Comparison of ENCODE assay signal across 8 cellular contexts in the genomic region with DNA sequence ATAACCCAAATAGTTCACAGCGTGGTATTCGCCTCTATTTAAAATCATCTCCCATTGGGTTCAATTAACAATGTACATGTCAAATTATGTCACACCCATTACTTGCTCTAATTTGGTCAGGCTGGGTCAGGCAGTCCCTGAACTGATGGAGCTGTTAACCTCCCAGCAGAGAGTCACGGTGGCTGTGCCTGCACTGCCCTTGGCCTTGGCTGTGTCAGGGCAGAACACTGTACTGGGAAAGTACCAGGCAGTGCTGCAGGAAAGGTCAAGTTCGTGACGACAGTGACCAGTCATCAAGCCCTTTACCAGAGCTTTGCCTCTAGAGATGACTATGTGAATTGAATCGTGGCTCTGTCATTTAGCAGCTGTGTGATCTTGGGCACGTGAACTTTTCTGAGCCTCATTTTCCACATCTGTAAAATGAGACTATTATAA.
DNase-seq lines count a peak whose midpoint lies in the region; ATAC-seq lines count a peak whose summit lies in the region.

No MANE protein-coding gene starts in this region.

- peak overlapping the region; percentile 3 to 40 for H3K18ac ChIP-seq in mesenchymal stem cell (ENCODE audit: low read depth in 1 of 2, low read length in 2 of 2)

- peaks cover 14% of the 10 kb centered on the region for H3K4me1 ChIP-seq in mesenchymal stem cell (ENCODE audit: control insufficient read depth, insufficient read depth, low read depth, low read length)

- no peak overlapping the region for H3K4me3 ChIP-seq in mesenchymal stem cell (ENCODE audit: insufficient read depth in 1 of 2, low read depth in 1 of 2, low read length in 2 of 2)

- peak overlapping the region; percentile 1 for H2AK5ac ChIP-seq in mesenchymal stem cell (ENCODE audit: low read length, severe bottlenecking)

- no peak overlapping the region for H2BK120ac ChIP-seq in mesenchymal stem cell (ENCODE audit: low read depth, low read length)

- no peaks in the 10 kb centered on the region for H3K27me3 ChIP-seq in mesenchymal stem cell (ENCODE audit: control insufficient read depth in 1 of 2, insufficient read depth in 1 of 2, low read length in 2 of 2)

- H3K79me1 ChIP-seq in mesenchymal stem cell (replicated peaks; ENCODE audit: low read length, poor library complexity, severe bottlenecking): no peaks in the 10 kb centered on the region

- peak overlapping the region; percentile 19 for H4K91ac ChIP-seq in mesenchymal stem cell (ENCODE audit: low read length)

- H3K23ac ChIP-seq in mesenchymal stem cell (ENCODE audit: low read length in 2 of 2): no peak overlapping the region

- H4K8ac ChIP-seq in mesenchymal stem cell (ENCODE audit: low read length): peak overlapping the region; percentile 45

- peak overlapping the region in 1 of 2 experiments; percentile 13 for H3K14ac ChIP-seq in mesenchymal stem cell (ENCODE audit: low read length in 2 of 2)

- WGBS in mesenchymal stem cell: 46% methylated on average over 5 of the region's 7 CpGs

- DNase-seq in stimulated activated CD4-positive, alpha-beta T cell treated with anti-CD3 and anti-CD28 coated beads, Interleukin-15, amount 100 ng/mL, for 24 hours: peak; percentile 60
- DNase-seq in stimulated activated CD4-positive, alpha-beta T cell treated with anti-CD3 and anti-CD28 coated beads, Interleukin-12 subunit alpha, Interleukin-12 subunit beta, amount 100 ng/mL, for 4 hours: no peak
- DNase-seq in activated CD4-positive, CD25-positive, alpha-beta regulatory T cell treated with anti-CD3 and anti-CD28 coated beads, Interleukin-2, amount 50 U/mL, for 72 hours: peak; percentile 69
- DNase-seq in mesenchymal stem cell (peak; percentile 95), NCI-H2171 treated with DMSO at 0.1 percent for 48 hours (lab: John Stamatoyannopoulos, UW) (no peak), DMS 273 treated with DMSO at 0.1 percent for 48 hours (lab: John Stamatoyannopoulos, UW) (no peak)
- DNase-seq in activated effector memory CD4-positive, alpha-beta T cell treated with Interleukin-2 at 50 U/mL for 16 hours: no peak

- peak overlapping the region; percentile 47 for H2AFZ ChIP-seq in mesenchymal stem cell (ENCODE audit: low read depth, low read length)

- H3K36me3 ChIP-seq in mesenchymal stem cell (ENCODE audit: control insufficient read depth in 1 of 2, insufficient read depth in 2 of 2, low read depth in 1 of 2, low read length in 2 of 2): no peaks in the 10 kb centered on the region

- H3K9me3 ChIP-seq in mesenchymal stem cell (ENCODE audit: control insufficient read depth, low read length): no peaks in the 10 kb centered on the region

- H3K9ac ChIP-seq in mesenchymal stem cell (ENCODE audit: low read length): peak overlapping the region; percentile 7

- no peak overlapping the region for H3K4me2 ChIP-seq in mesenchymal stem cell (ENCODE audit: low read length, poor library complexity, severe bottlenecking)

- peak; percentile 97 for ATAC-seq in HG02938 (IDR thresholded peaks at IDR 0.05; ENCODE audit: unreplicated experiment)

- H2BK5ac ChIP-seq in mesenchymal stem cell (ENCODE audit: low read depth, low read length, poor library complexity, severe bottlenecking): no peak overlapping the region

- no peak overlapping the region for H3K4ac ChIP-seq in mesenchymal stem cell (ENCODE audit: low read depth in 1 of 2, low read length in 2 of 2)

- H3K27ac ChIP-seq in mesenchymal stem cell (ENCODE audit: low read length, poor library complexity, severe bottlenecking): no peak overlapping the region

- H2BK12ac ChIP-seq in mesenchymal stem cell (ENCODE audit: low read length in 2 of 2): peak overlapping the region; percentile 20 to 97

- H2BK15ac ChIP-seq in mesenchymal stem cell (ENCODE audit: low read depth, poor library complexity, severe bottlenecking): no peak overlapping the region

Comparison
In these comparisons a context has a peak if more than half of its experiments do, and no peak if none do; other contexts are left out.
1. DNase-seq: peak in stimulated activated CD4-positive, alpha-beta T cell treated with anti-CD3 and anti-CD28 coated beads, Interleukin-15, amount 100 ng/mL, for 24 hours (single experiment), activated CD4-positive, CD25-positive, alpha-beta regulatory T cell treated with anti-CD3 and anti-CD28 coated beads, Interleukin-2, amount 50 U/mL, for 72 hours (single experiment) and mesenchymal stem cell (single experiment); none in stimulated activated CD4-positive, alpha-beta T cell treated with anti-CD3 and anti-CD28 coated beads, Interleukin-12 subunit alpha, Interleukin-12 subunit beta, amount 100 ng/mL, for 4 hours (single experiment), NCI-H2171 treated with DMSO at 0.1 percent for 48 hours (single experiment), DMS 273 treated with DMSO at 0.1 percent for 48 hours (single experiment) and activated effector memory CD4-positive, alpha-beta T cell treated with Interleukin-2 at 50 U/mL for 16 hours (single experiment).